In the genomic region with DNA sequence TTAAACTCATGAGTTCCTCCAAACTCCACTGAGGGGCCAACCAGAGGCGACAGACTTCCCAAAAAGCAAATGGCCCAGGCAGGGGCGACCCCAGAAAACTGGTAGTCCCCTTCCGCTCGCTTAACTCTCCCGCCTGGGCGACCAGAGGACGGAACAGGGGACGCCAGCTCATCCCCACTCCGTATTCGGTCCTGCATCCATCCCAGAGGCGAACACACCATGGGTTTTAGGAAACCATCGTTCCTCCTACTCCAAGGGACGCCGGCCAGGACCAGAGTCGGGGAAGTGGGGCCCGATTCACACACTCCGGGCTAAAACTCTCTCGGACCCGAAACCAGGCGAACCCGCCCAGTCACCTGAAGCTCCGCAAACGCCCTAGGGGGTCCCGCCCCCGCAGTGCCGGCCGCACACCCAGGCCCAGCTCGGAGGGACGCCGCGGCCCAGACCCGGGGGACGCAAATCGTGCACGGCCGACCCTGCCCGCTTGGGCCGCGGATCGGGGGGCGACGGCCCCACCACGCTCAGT, we compare ENCODE assay signal across 8 cellular contexts. TPM values are rescaled to one million over a fixed set of nuclear protein-coding genes. Genes with fewer than 3 reads are reported as not detected.
DNase-seq lines count a peak whose midpoint lies in the region; ATAC-seq and TF ChIP-seq lines count a peak whose summit lies in the region.

No MANE protein-coding gene starts in this region.

- DNase-seq in NOMO-1 treated with DMSO at 0.1 percent for 48 hours (lab: John Stamatoyannopoulos, UW; ENCODE audit: unreplicated experiment) (peak; percentile 35), NOMO-1 treated with dmso at 0.1 percent for 144 hours (lab: John Stamatoyannopoulos, UW; ENCODE audit: unreplicated experiment) (no peak), OCI-M1 (lab: John Stamatoyannopoulos, UW) (peak; percentile 54), left cardiac atrium (peak; percentile 38), progenitor cell of endocrine pancreas (ENCODE audit: low spot score, unreplicated experiment) (no peak), NCI-H524 treated with DMSO at 0.1 percent for 48 hours (lab: John Stamatoyannopoulos, UW) (no peak)
- peak; percentile 7 for DNase-seq in activated naive CD8-positive, alpha-beta T cell treated with anti-CD3 and anti-CD28 coated beads, Interleukin-2, amount 50 U/mL, for 16 hours (ENCODE audit: low read depth, low spot score)

- H3K36me3 Mint-ChIP-seq in progenitor cell of endocrine pancreas (ENCODE audit: insufficient read depth): peaks cover 12% of the 10 kb centered on the region

- intact Hi-C loops in left cardiac atrium (cut with DNase I): loop anchor here in 1 of 2 donors (5.0 to 10.0 kb wide), 2 partner anchors 80 to 243 kb away; no protein-coding TSS in a partner anchor

- peaks cover 14% of the 10 kb centered on the region for H3K9me3 Mint-ChIP-seq in progenitor cell of endocrine pancreas (ENCODE audit: low read depth)

- no peak for TF ChIP-seq CTCF in progenitor cell of endocrine pancreas (IDR thresholded peaks at IDR 0.05; ENCODE audit: unreplicated experiment)

- no peaks in the 10 kb centered on the region for H3K27me3 Mint-ChIP-seq in progenitor cell of endocrine pancreas

- peak; percentile 44 for ATAC-seq in HG02885 (IDR thresholded peaks at IDR 0.05; ENCODE audit: poor library complexity, unreplicated experiment)
- ATAC-seq in left cardiac atrium: peak; percentile 60 to 73

- H3K27ac Mint-ChIP-seq in progenitor cell of endocrine pancreas: peak overlapping the region; percentile 93

- H3K4me3 Mint-ChIP-seq in progenitor cell of endocrine pancreas (ENCODE audit: low read depth): peak overlapping the region; percentile 98

- H3K4me1 Mint-ChIP-seq in progenitor cell of endocrine pancreas (ENCODE audit: low read depth): peaks cover 38% of the 10 kb centered on the region

RNA-seq across cellular contexts. Expression of a gene that starts 0.5 kb away (rescaled TPM):
- total RNA-seq in left cardiac atrium (10 to 100 TPM in 1 of 2 donors, 1 to 10 TPM in 1; 7.9 to 11.6 TPM), progenitor cell of endocrine pancreas (35.1 and 38.6 TPM in 2 replicates)

Comparison
In these comparisons a context has a peak if more than half of its experiments do, and no peak if none do; other contexts are left out.
1. DNase-seq: peak in NOMO-1 treated with DMSO at 0.1 percent for 48 hours (single experiment), OCI-M1 (single experiment), activated naive CD8-positive, alpha-beta T cell treated with anti-CD3 and anti-CD28 coated beads, Interleukin-2, amount 50 U/mL, for 16 hours (single experiment) and left cardiac atrium (single experiment); none in NOMO-1 treated with dmso at 0.1 percent for 144 hours (single experiment), progenitor cell of endocrine pancreas (single experiment) and NCI-H524 treated with DMSO at 0.1 percent for 48 hours (single experiment).